In genomic region chr9:694499-695154, GRCh38 we compare ENCODE assay signal across 8 cellular contexts.
DNase-seq lines count a peak whose midpoint lies in the region; ATAC-seq and TF ChIP-seq lines count a peak whose summit lies in the region.

No MANE protein-coding gene starts in this region.

- intact Hi-C loops in left cardiac atrium (cut with DNase I) (loop anchor here (5.0 kb wide), 3 partner anchors 37 to 58 kb away; no protein-coding TSS in a partner anchor), lower leg skin (cut with DNase I; ENCODE audit: low total_unique reads) (no loop called here)

- H3K9ac ChIP-seq in BLaER1 treated with 17β-estradiol and CSF1 and Interleukin-3, amounts not matched to agents 10 nM and 100 nM = no peak overlapping the region

- no peak overlapping the region for H3K27ac ChIP-seq in BLaER1 treated with 17β-estradiol and CSF1 and Interleukin-3, amounts not matched to agents 10 nM and 100 nM
- peak overlapping the region; percentile 91 for H3K27ac ChIP-seq in angular gyrus (ENCODE audit: low read depth, low read length)

- TF ChIP-seq POLR2A in lower leg skin (IDR thresholded peaks at IDR 0.05) = no peak

- H3K4me2 ChIP-seq in BLaER1 treated with 17β-estradiol and CSF1 and Interleukin-3, amounts not matched to agents 10 nM and 100 nM = peak overlapping the region; percentile 47 to 78 (median 62)

- no peaks in the 10 kb centered on the region for H3K27me3 Mint-ChIP-seq in progenitor cell of endocrine pancreas

- ATAC-seq in left cardiac atrium = peak; percentile 63 to 78
- ATAC-seq in HG02884 (IDR thresholded peaks at IDR 0.05; ENCODE audit: unreplicated experiment) = no peak

- no peaks in the 10 kb centered on the region for H3K36me3 ChIP-seq in BLaER1 treated with 17β-estradiol and CSF1 and Interleukin-3, amounts not matched to agents 10 nM and 100 nM
- H3K36me3 ChIP-seq in HAP-1 (replicated peaks) = no peaks in the 10 kb centered on the region

- WGBS in lower leg skin, 2 donors = 13 to 21% methylated on average over 8 of the region's 8 CpGs

- no peaks in the 10 kb centered on the region for H4K20me1 ChIP-seq in BLaER1 treated with 17β-estradiol and CSF1 and Interleukin-3, amounts not matched to agents 10 nM and 100 nM

- in situ Hi-C loops in HAP-1 (cut with MboI; ENCODE audit: low sequenced_read_pairs) = no loop called here

- H3K4me1 ChIP-seq in BLaER1 treated with 17β-estradiol and CSF1 and Interleukin-3, amounts not matched to agents 10 nM and 100 nM = peaks cover 23 to 43% (median 27%) of the 10 kb centered on the region in 10 experiments
- H3K4me1 ChIP-seq in HAP-1 = peaks cover 19% of the 10 kb centered on the region

- H3K9me3 ChIP-seq in BLaER1 treated with 17β-estradiol and CSF1 and Interleukin-3, amounts not matched to agents 10 nM and 100 nM (replicated peaks in 1 of 11) = no peaks in the 10 kb centered on the region
- no peaks in the 10 kb centered on the region for H3K9me3 ChIP-seq in HAP-1

- no peak overlapping the region for H3K4me3 ChIP-seq in BLaER1 treated with 17β-estradiol and CSF1 and Interleukin-3, amounts not matched to agents 10 nM and 100 nM
- no peak overlapping the region for H3K4me3 ChIP-seq in HAP-1
- H3K4me3 ChIP-seq in lower leg skin (ENCODE audit: low read depth, poor library complexity, severe bottlenecking) = no peak overlapping the region

- TF ChIP-seq CTCF in progenitor cell of endocrine pancreas (IDR thresholded peaks at IDR 0.05; ENCODE audit: unreplicated experiment) (no peak), lower leg skin (IDR thresholded peaks at IDR 0.05) (no peak)

- H3K27ac Mint-ChIP-seq in progenitor cell of endocrine pancreas = peak overlapping the region; percentile 76

- no peaks in the 10 kb centered on the region for H3K9me3 Mint-ChIP-seq in progenitor cell of endocrine pancreas (ENCODE audit: low read depth)

- peaks cover 48% of the 10 kb centered on the region for H3K4me1 Mint-ChIP-seq in progenitor cell of endocrine pancreas (ENCODE audit: low read depth)

- peaks cover 2% of the 10 kb centered on the region for H3K36me3 Mint-ChIP-seq in progenitor cell of endocrine pancreas (ENCODE audit: insufficient read depth)

- H3K4me3 Mint-ChIP-seq in progenitor cell of endocrine pancreas (ENCODE audit: low read depth) = no peak overlapping the region

- no peaks in the 10 kb centered on the region for H3K27me3 ChIP-seq in BLaER1 treated with 17β-estradiol and CSF1 and Interleukin-3, amounts not matched to agents 10 nM and 100 nM
- no peaks in the 10 kb centered on the region for H3K27me3 ChIP-seq in HAP-1 (ENCODE audit: low read depth)

- peak; percentile 42 for DNase-seq in left cardiac atrium
- no peak for DNase-seq in progenitor cell of endocrine pancreas (ENCODE audit: low spot score, unreplicated experiment)
- no peak for DNase-seq in HAP-1 (ENCODE audit: low spot score in 2 of 2)
- no peak for DNase-seq in lower leg skin (ENCODE audit: low spot score in 2 of 2)
- DNase-seq in DMS 273 treated with DMSO at 0.1 percent for 48 hours (lab: John Stamatoyannopoulos, UW) = no peak
